20 cellular contexts compared by ENCODE assay signal in the genomic region with DNA sequence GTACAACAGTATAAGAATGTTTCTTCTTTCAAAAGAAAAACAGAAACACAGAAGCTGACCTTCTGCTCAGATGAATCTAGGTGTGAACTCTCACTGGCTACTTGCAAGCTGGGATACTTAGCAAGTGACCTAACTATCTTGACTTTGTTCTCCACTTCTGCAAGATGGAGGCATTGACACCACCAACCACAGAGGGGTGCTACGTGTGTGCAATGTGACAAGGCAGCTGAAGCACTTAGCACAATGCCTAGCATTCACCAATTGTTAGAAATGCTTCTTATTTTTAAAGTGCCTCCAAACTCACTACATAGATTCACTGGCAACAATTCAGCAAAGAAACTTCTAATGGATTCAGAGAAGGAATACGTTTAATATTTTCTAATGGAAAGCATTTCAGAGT.
A peak's percentile ranks its signal among the peaks of the same experiment; 100 is the strongest.
DNase-seq lines count a peak whose midpoint lies in the region; ATAC-seq, FAIRE-seq and TF ChIP-seq lines count a peak whose summit lies in the region.
"Had no signal": no experiment of that assay in that cellular context is flagged by ENCODE, and none has a peak within 500 bp of the region (broad histone marks: within the 10 kb centered on the region; RNA-seq: fewer than 3 reads in every experiment).

No MANE protein-coding gene starts in this region.

- no peaks in the 10 kb centered on the region for H3K9me2 ChIP-seq in OCI-LY1 (ENCODE audit: low read depth, low read length)
- no peaks in the 10 kb centered on the region for H3K9me2 ChIP-seq in PC-9 (ENCODE audit: insufficient read depth)

- no peaks in the 10 kb centered on the region for H3K36me3 ChIP-seq in OCI-LY1 (ENCODE audit: insufficient read depth, low read length)
- no peaks in the 10 kb centered on the region for H3K36me3 ChIP-seq in endothelial cell of umbilical vein (ENCODE audit: control insufficient read depth in 2 of 2, extremely low read depth in 1 of 2, insufficient read depth in 2 of 2, low read length in 2 of 2)
- H3K36me3 ChIP-seq in PC-9 (ENCODE audit: low read depth): no peaks in the 10 kb centered on the region
- H3K36me3 ChIP-seq: BLaER1, right atrium auricular region, stomach had no signal

- ATAC-seq in HG03565 (IDR thresholded peaks at IDR 0.05; ENCODE audit: unreplicated experiment): no peak

- no peaks in the 10 kb centered on the region for H3K9me1 ChIP-seq in endothelial cell of umbilical vein (replicated peaks; ENCODE audit: control insufficient read depth, extremely low read depth, insufficient read depth, low read length)

- TF ChIP-seq POLR2A in endothelial cell of umbilical vein (IDR thresholded peaks at IDR 0.05; ENCODE audit: low read depth, low read length): no peak

- H3F3A ChIP-seq in OCI-LY1 (ENCODE audit: insufficient read depth, low read length) (no peaks in the 10 kb centered on the region), PC-9 (ENCODE audit: insufficient read depth, low read depth) (no peaks in the 10 kb centered on the region)

- H3K4me2 ChIP-seq in OCI-LY1 (ENCODE audit: low read length) (no peak overlapping the region), endothelial cell of umbilical vein (ENCODE audit: insufficient read depth, low read length) (no peak overlapping the region), PC-9 (no peak overlapping the region)
- H3K4me2 ChIP-seq: BLaER1, hepatocyte had no signal

- H3K9me3 ChIP-seq in OCI-LY1 (ENCODE audit: low read length) (no peaks in the 10 kb centered on the region), endothelial cell of umbilical vein (replicated peaks; ENCODE audit: control insufficient read depth, insufficient read depth, low read length) (no peaks in the 10 kb centered on the region), PC-9 (ENCODE audit: insufficient read depth, low read depth) (no peaks in the 10 kb centered on the region)
- H3K9me3 ChIP-seq: BLaER1, right atrium auricular region, stomach had no signal

- peak; percentile 16 for DNase-seq in DMS 273 (lab: John Stamatoyannopoulos, UW; ENCODE audit: unreplicated experiment)
- DNase-seq in DMS 273 treated with DMSO at 0.1 percent for 48 hours (lab: John Stamatoyannopoulos, UW): no peak
- DNase-seq in endothelial cell of umbilical vein (ENCODE audit: low read depth, low spot score): peak; percentile 11
- DNase-seq in midbrain (lab: John Stamatoyannopoulos, UW): peak; percentile 30
- no peak for DNase-seq in COR-L47 (lab: John Stamatoyannopoulos, UW)
- no peak for DNase-seq in PC-9
- DNase-seq: activated CD4-positive, alpha-beta T cell treated with anti-CD3 and anti-CD28 coated beads, Interleukin-2, amount 50 U/mL, for 1 hour; activated naive CD4-positive, alpha-beta T cell treated with Interleukin-2 at 50 U/mL for 16 hours; GOT3; kidney glomerular epithelial cell; NCI-H1105; stomach had no signal

- H3K4me3 ChIP-seq in OCI-LY1 (ENCODE audit: low read depth, low read length, poor library complexity, severe bottlenecking) (no peak overlapping the region), endothelial cell of umbilical vein (replicated peaks in 1 of 3; ENCODE audit: insufficient read depth in 1 of 3, low read depth in 1 of 3, low read length in 3 of 3) (no peak overlapping the region), PC-9 (no peak overlapping the region)
- H3K4me3 ChIP-seq: BLaER1, hepatocyte, right atrium auricular region, stomach had no signal

- no peak for FAIRE-seq in endothelial cell of umbilical vein (lab: Jason Lieb, UNC)
- FAIRE-seq: astrocyte had no signal

- no peaks in the 10 kb centered on the region for H3K79me2 ChIP-seq in OCI-LY1 (ENCODE audit: insufficient read depth, low read length)
- no peaks in the 10 kb centered on the region for H3K79me2 ChIP-seq in endothelial cell of umbilical vein (ENCODE audit: control insufficient read depth, insufficient read depth, low read length)
- H3K79me2 ChIP-seq in PC-9 (ENCODE audit: low read depth): no peaks in the 10 kb centered on the region
- H3K79me2 ChIP-seq: hepatocyte had no signal

- no peaks in the 10 kb centered on the region for H4K20me1 ChIP-seq in OCI-LY1 (ENCODE audit: insufficient read depth, low read length)
- no peaks in the 10 kb centered on the region for H4K20me1 ChIP-seq in endothelial cell of umbilical vein (replicated peaks; ENCODE audit: control insufficient read depth, extremely low read depth, insufficient read depth, low read length)
- H4K20me1 ChIP-seq in PC-9 (ENCODE audit: insufficient read depth): no peaks in the 10 kb centered on the region
- H4K20me1 ChIP-seq: BLaER1 had no signal

- POLR2A ChIA-PET in endothelial cell of umbilical vein (lab: Charles Lee): no interaction called here
- POLR2A ChIA-PET in PC-9 (lab: Charles Lee; ENCODE audit: unreplicated experiment): interaction anchor here (0.6 kb wide), 1 partner anchor 135 kb away, joined by 4 read pairs; no protein-coding TSS in a partner anchor

- no peak overlapping the region for H2AFZ ChIP-seq in OCI-LY1 (ENCODE audit: low read length)
- no peak overlapping the region for H2AFZ ChIP-seq in endothelial cell of umbilical vein (ENCODE audit: low read depth, low read length)
- no peak overlapping the region for H2AFZ ChIP-seq in PC-9
- H2AFZ ChIP-seq: hepatocyte had no signal

- intact Hi-C loops in endothelial cell of umbilical vein (cut with micrococcal nuclease): no loop called here
- intact Hi-C loops in PC-9 (cut with micrococcal nuclease; ENCODE audit: unreplicated experiment): no loop called here

- H3K27me3 ChIP-seq in OCI-LY1 (ENCODE audit: insufficient read depth, low read length): no peaks in the 10 kb centered on the region
- H3K27me3 ChIP-seq in endothelial cell of umbilical vein (ENCODE audit: control insufficient read depth in 2 of 2, insufficient read depth in 2 of 2, low read length in 2 of 2): no peaks in the 10 kb centered on the region
- H3K27me3 ChIP-seq in PC-9 (ENCODE audit: insufficient read depth, low read depth): no peaks in the 10 kb centered on the region
- H3K27me3 ChIP-seq: BLaER1, hepatocyte, right atrium auricular region, stomach had no signal

- no TSS peak for BruUV-seq in endothelial cell of umbilical vein (replicated peaks; lab: Mats Ljungman, UMichigan)
- no TSS peak for BruUV-seq in PC-9 (replicated peaks; lab: Mats Ljungman, UMichigan)

- dilution Hi-C loops in endothelial cell of umbilical vein (cut with MboI; ENCODE audit: extremely low pct_ligation_motif_present, low sequenced_read_pairs): no loop called here

- CTCF ChIA-PET in endothelial cell of umbilical vein (lab: Charles Lee): interaction anchor here (1.1 to 1.8 kb wide), 3 partner anchors 10 to 433 kb away, joined by 3 to 6 read pairs (median 5); no protein-coding TSS in a partner anchor
- CTCF ChIA-PET in PC-9 (lab: Charles Lee): no interaction called here

- no peak overlapping the region for H3K27ac ChIP-seq in OCI-LY1 (ENCODE audit: low read depth, low read length, poor library complexity, severe bottlenecking)
- no peak overlapping the region for H3K27ac ChIP-seq in endothelial cell of umbilical vein (ENCODE audit: insufficient read depth, low read depth, low read length)
- no peak overlapping the region for H3K27ac ChIP-seq in PC-9
- H3K27ac ChIP-seq: 22Rv1, BLaER1, hepatocyte, HL-60, right atrium auricular region, stomach had no signal

- H3K4me1 ChIP-seq in OCI-LY1 (ENCODE audit: insufficient read depth, low read length, severe bottlenecking) (peaks cover 24% of the 10 kb centered on the region), endothelial cell of umbilical vein (ENCODE audit: control insufficient read depth, extremely low read depth, insufficient read depth, low read length) (no peaks in the 10 kb centered on the region), PC-9 (replicated peaks; ENCODE audit: insufficient read depth) (no peaks in the 10 kb centered on the region)
- H3K4me1 ChIP-seq: BLaER1, right atrium auricular region, stomach had no signal

- H3K9ac ChIP-seq in OCI-LY1 (ENCODE audit: low read length) (no peak overlapping the region), endothelial cell of umbilical vein (replicated peaks; ENCODE audit: extremely low read depth, insufficient read depth, low read length) (no peak overlapping the region)
- H3K9ac ChIP-seq: BLaER1 had no signal

- TF ChIP-seq CTCF in OCI-LY1 (IDR thresholded peaks at IDR 0.05; ENCODE audit: low read length): peak; percentile 20; the same call in 1 of the 2 replicates
- no peak for TF ChIP-seq CTCF in endothelial cell of umbilical vein (IDR thresholded peaks at IDR 0.05; ENCODE audit: extremely low read depth in 1 of 2, insufficient read depth in 1 of 2, low read depth in 1 of 2, low read length in 2 of 2)
- TF ChIP-seq CTCF in PC-9 (conservative IDR thresholded peaks at IDR 0.05): no peak

TF ChIP-seq in endothelial cell of umbilical vein, 7 proteins besides CTCF, POLR2A, EP300 and RAD21:
- TF ChIP-seq GATA2 (IDR thresholded peaks at IDR 0.05; ENCODE audit: insufficient read depth, insufficient read length, low read depth, low read length) (no peak), JUN (IDR thresholded peaks at IDR 0.05; ENCODE audit: borderline replicate concordance, insufficient read depth, insufficient read length, low read depth) (no peak), MAX (IDR thresholded peaks at IDR 0.05; ENCODE audit: insufficient read depth, insufficient read length) (no peak), FOS (IDR thresholded peaks at IDR 0.05; ENCODE audit: borderline replicate concordance, insufficient read depth, low read length) (no peak), POLR2AphosphoS5 (IDR thresholded peaks at IDR 0.05; ENCODE audit: insufficient read depth, low read depth, low read length) (no peak), EZH2 (IDR thresholded peaks at IDR 0.05; ENCODE audit: borderline replicate concordance, low read depth, low read length, severe bottlenecking) (no peak), MYC (IDR thresholded peaks at IDR 0.05; ENCODE audit: low read depth, low read length) (no peak)

Comparison
In these comparisons a context has a peak if more than half of its experiments do, and no peak if none do; other contexts are left out.
1. DNase-seq: peak in DMS 273 (single experiment), endothelial cell of umbilical vein (single experiment) and midbrain (single experiment); none in DMS 273 treated with DMSO at 0.1 percent for 48 hours (single experiment), COR-L47 (single experiment) and PC-9 (0 of 2).